In the genomic region with DNA sequence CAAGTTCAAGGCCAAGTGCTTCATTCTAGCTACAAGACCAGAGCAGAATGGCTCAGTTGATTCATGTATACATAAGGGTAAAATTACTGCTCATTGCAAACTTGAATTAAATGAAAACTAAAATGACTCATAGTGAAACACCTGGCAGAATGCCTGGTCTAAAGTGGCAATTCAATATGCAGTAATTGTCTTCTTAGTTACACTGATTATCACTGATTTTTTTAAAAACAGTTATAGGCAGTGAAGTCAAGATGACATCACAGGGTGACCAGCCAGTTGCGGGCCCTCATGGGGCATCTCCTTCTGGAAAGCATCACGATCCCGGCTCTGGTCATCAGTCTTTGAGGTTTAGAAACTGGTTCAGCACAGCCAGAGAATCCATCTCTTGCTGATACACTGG, we compare ENCODE assay signal across 13 cellular contexts.
DNase-seq lines count a peak whose midpoint lies in the region; ATAC-seq and TF ChIP-seq lines count a peak whose summit lies in the region.
"Had no signal": no experiment of that assay in that cellular context is flagged by ENCODE, and none has a peak within 500 bp of the region (broad histone marks: within the 10 kb centered on the region; RNA-seq: fewer than 3 reads in every experiment).

No MANE protein-coding gene starts in this region.

- TF ChIP-seq CTCF in IMR-90 (conservative IDR thresholded peaks at IDR 0.05; ENCODE audit: low read depth, low read length) = no peak
- TF ChIP-seq CTCF in RWPE1 (conservative IDR thresholded peaks at IDR 0.05; ENCODE audit: low read depth) = no peak
- TF ChIP-seq CTCF in fibroblast of the aortic adventitia (IDR thresholded peaks at IDR 0.05; ENCODE audit: insufficient read depth, low read length) = no peak

- H3K56ac ChIP-seq in IMR-90 (ENCODE audit: extremely low read depth, insufficient read depth, low read length) = no peak overlapping the region

- no peak overlapping the region for H3K23ac ChIP-seq in IMR-90 (ENCODE audit: low read depth, low read length)

- no peaks in the 10 kb centered on the region for H3K27me3 ChIP-seq in IMR-90 (ENCODE audit: control insufficient read depth, insufficient read depth, low read length)
- H3K27me3 ChIP-seq: BLaER1 had no signal

- no TSS peak for BruUV-seq in IMR-90 (replicated peaks; lab: Mats Ljungman, UMichigan)

- ATAC-seq in IMR-90 (ENCODE audit: low read depth) (peak; percentile 29), GM18517 (IDR thresholded peaks at IDR 0.05; ENCODE audit: unreplicated experiment) (no peak)
- ATAC-seq in activated CD4-positive, CD25-positive, alpha-beta regulatory T cell treated with anti-CD3 and anti-CD28 coated beads, Interleukin-2, amount 50 U/mL, for 24 hours = no peak
- ATAC-seq: activated T-cell treated with anti-CD3 and anti-CD28 coated beads, Interleukin-2, amount 50 U/mL, for 4 hours had no signal

- no peak overlapping the region for H2BK20ac ChIP-seq in IMR-90 (ENCODE audit: low read depth, low read length)

- intact Hi-C loops in IMR-90 (cut with micrococcal nuclease) = no loop called here

- no peak overlapping the region for H2BK15ac ChIP-seq in IMR-90 (ENCODE audit: low read depth, low read length)

- H3K9ac ChIP-seq in IMR-90 (ENCODE audit: low read depth, low read length) = no peak overlapping the region
- H3K9ac ChIP-seq: BLaER1 had no signal

- H3K9me1 ChIP-seq in IMR-90 (ENCODE audit: insufficient read depth, low read length) = no peaks in the 10 kb centered on the region

- H3K4me3 ChIP-seq in IMR-90 (ENCODE audit: insufficient read depth, low read depth, low read length) (no peak overlapping the region), fibroblast of the aortic adventitia (ENCODE audit: low read depth, low read length) (no peak overlapping the region)
- H3K4me3 ChIP-seq: BLaER1 had no signal

- DNase-seq in Daoy (ENCODE audit: low read depth) (peak; percentile 11), IMR-90 (peak; percentile 60), RWPE1 (ENCODE audit: low spot score) (peak; percentile 4), fibroblast of the aortic adventitia (ENCODE audit: low read depth) (peak; percentile 66), NOMO-1 treated with DMSO at 0.1 percent for 48 hours (lab: John Stamatoyannopoulos, UW; ENCODE audit: unreplicated experiment) (no peak), HEK293T (ENCODE audit: extremely low spot score) (no peak)
- DNase-seq: activated T-cell treated with anti-CD3 and anti-CD28 coated beads, Interleukin-2, amount 50 U/mL, for 4 hours; NCI-H2227 treated with DMSO at 0.1 percent for 48 hours; SIG-M5 had no signal

- WGBS in IMR-90 (ENCODE audit: extremely low coverage in 2 of 2, insufficient read length in 1 of 2), 2 experiments = no CpG with 5 or more reads among the region's 3 CpGs

- H2AK9ac ChIP-seq in IMR-90 (replicated peaks; ENCODE audit: low read depth, low read length, poor library complexity) = no peak overlapping the region

- H4K5ac ChIP-seq in IMR-90 (ENCODE audit: low read depth, low read length) = no peak overlapping the region

- POLR2A ChIA-PET in IMR-90 (lab: Charles Lee; ENCODE audit: unreplicated experiment) = no interaction called here
- POLR2A ChIA-PET in RWPE1 (lab: Yijun Ruan, JAX; ENCODE audit: low non-redundant PET) = no interaction called here
- POLR2A ChIA-PET in HEK293T (lab: Yijun Ruan, JAX) = no interaction called here

- no peak overlapping the region for H3K18ac ChIP-seq in IMR-90 (ENCODE audit: low read depth, low read length)

- H3K4me2 ChIP-seq in IMR-90 (ENCODE audit: low read depth, low read length) = no peak overlapping the region
- H3K4me2 ChIP-seq: BLaER1 had no signal

- no peak overlapping the region for H3K14ac ChIP-seq in IMR-90 (replicated peaks; ENCODE audit: low read depth, low read length)

- in situ Hi-C loops in IMR-90 (cut with MboI; ENCODE audit: low sequenced_read_pairs) = no loop called here

- H4K8ac ChIP-seq in IMR-90 (ENCODE audit: low read depth in 2 of 2, low read length in 2 of 2) = no peak overlapping the region

- no peak overlapping the region for H3K27ac ChIP-seq in IMR-90 (ENCODE audit: insufficient read depth, low read length)
- H3K27ac ChIP-seq in RWPE1 = no peak overlapping the region
- H3K27ac ChIP-seq: BLaER1, VCaP had no signal

- no peak overlapping the region for H2AK5ac ChIP-seq in IMR-90 (ENCODE audit: low read depth, low read length)

- no peaks in the 10 kb centered on the region for H3K36me3 ChIP-seq in IMR-90 (ENCODE audit: control insufficient read depth, insufficient read depth, low read length)
- H3K36me3 ChIP-seq: BLaER1 had no signal

- TF ChIP-seq RAD21 in IMR-90 (IDR thresholded peaks at IDR 0.05; ENCODE audit: low read length) = no peak

- no peak overlapping the region for H2BK5ac ChIP-seq in IMR-90 (ENCODE audit: low read depth, low read length, poor library complexity, severe bottlenecking)

- H3K9me3 ChIP-seq in IMR-90 (ENCODE audit: control insufficient read depth, insufficient read depth, low read length) = no peaks in the 10 kb centered on the region
- H3K9me3 ChIP-seq: BLaER1 had no signal

- no peak overlapping the region for H3K4ac ChIP-seq in IMR-90 (ENCODE audit: low read depth, low read length)

- no peaks in the 10 kb centered on the region for H4K20me1 ChIP-seq in IMR-90 (ENCODE audit: insufficient read depth, low read length)
- H4K20me1 ChIP-seq: BLaER1 had no signal

- no peak overlapping the region for H2AFZ ChIP-seq in IMR-90 (replicated peaks; ENCODE audit: low read length, poor library complexity)

- H2BK120ac ChIP-seq in IMR-90 (ENCODE audit: low read depth, low read length) = no peak overlapping the region

- no peak overlapping the region for H4K91ac ChIP-seq in IMR-90 (ENCODE audit: insufficient read depth, low read depth, low read length)

- peaks cover 2% of the 10 kb centered on the region; the same call in 1 of the 2 replicates for H3K4me1 ChIP-seq in IMR-90 (ENCODE audit: control insufficient read depth, insufficient read depth, low read length)
- H3K4me1 ChIP-seq: BLaER1 had no signal

- H3K79me1 ChIP-seq in IMR-90 (ENCODE audit: low read depth in 1 of 2, low read length in 2 of 2) = no peaks in the 10 kb centered on the region

- CTCF ChIA-PET in IMR-90 (lab: Yijun Ruan, JAX) (no interaction called here), RWPE1 (lab: Yijun Ruan, JAX) (no interaction called here), HEK293T (lab: Yijun Ruan, JAX) (no interaction called here)

- TF ChIP-seq POLR2A in IMR-90 (IDR thresholded peaks at IDR 0.05; ENCODE audit: low read depth, low read length) = no peak

- dilution Hi-C loops in IMR-90 (cut with HindIII; ENCODE audit: low sequenced_read_pairs, unreplicated experiment) = no loop called here

TF ChIP-seq in IMR-90, 13 proteins besides CTCF, POLR2A, EP300 and RAD21:
- TF ChIP-seq CEBPB (IDR thresholded peaks at IDR 0.05; ENCODE audit: low read depth, low read length) (no peak), BHLHE40 (IDR thresholded peaks at IDR 0.05; ENCODE audit: low read depth, low read length) (no peak), RFX5 (IDR thresholded peaks at IDR 0.05; ENCODE audit: low read depth, low read length) (no peak), FOS (IDR thresholded peaks at IDR 0.05; ENCODE audit: low read depth, low read length) (no peak)
- TF ChIP-seq, protein P1, sequence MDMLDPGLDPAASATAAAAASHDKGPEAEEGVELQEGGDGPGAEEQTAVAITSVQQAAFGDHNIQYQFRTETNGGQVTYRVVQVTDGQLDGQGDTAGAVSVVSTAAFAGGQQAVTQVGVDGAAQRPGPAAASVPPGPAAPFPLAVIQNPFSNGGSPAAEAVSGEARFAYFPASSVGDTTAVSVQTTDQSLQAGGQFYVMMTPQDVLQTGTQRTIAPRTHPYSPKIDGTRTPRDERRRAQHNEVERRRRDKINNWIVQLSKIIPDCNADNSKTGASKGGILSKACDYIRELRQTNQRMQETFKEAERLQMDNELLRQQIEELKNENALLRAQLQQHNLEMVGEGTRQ (IDR thresholded peaks at IDR 0.05; ENCODE audit: low read depth, low read length) = no peak

TF ChIP-seq in HEK293T, 16 proteins besides CTCF, POLR2A, EP300 and RAD21:
- TF ChIP-seq, protein P2, sequence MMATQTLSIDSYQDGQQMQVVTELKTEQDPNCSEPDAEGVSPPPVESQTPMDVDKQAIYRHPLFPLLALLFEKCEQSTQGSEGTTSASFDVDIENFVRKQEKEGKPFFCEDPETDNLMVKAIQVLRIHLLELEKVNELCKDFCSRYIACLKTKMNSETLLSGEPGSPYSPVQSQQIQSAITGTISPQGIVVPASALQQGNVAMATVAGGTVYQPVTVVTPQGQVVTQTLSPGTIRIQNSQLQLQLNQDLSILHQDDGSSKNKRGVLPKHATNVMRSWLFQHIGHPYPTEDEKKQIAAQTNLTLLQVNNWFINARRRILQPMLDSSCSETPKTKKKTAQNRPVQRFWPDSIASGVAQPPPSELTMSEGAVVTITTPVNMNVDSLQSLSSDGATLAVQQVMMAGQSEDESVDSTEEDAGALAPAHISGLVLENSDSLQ (IDR thresholded peaks at IDR 0.05) = no peak
- TF ChIP-seq FOXK2 (IDR thresholded peaks at IDR 0.05) (no peak), FOXM1 (IDR thresholded peaks at IDR 0.05; ENCODE audit: borderline replicate concordance) (no peak), SUZ12 (IDR thresholded peaks at IDR 0.05) (no peak), ZNF384 (IDR thresholded peaks at IDR 0.05) (no peak), TARDBP (IDR thresholded peaks at IDR 0.05) (no peak), FOXA1 (IDR thresholded peaks at IDR 0.05) (no peak), NFRKB (IDR thresholded peaks at IDR 0.05) (no peak)

Comparison
In these comparisons a context has a peak if more than half of its experiments do, and no peak if none do; other contexts are left out.
1. DNase-seq: peak in Daoy (single experiment), IMR-90 (single experiment), RWPE1 (single experiment) and fibroblast of the aortic adventitia (single experiment); none in NOMO-1 treated with DMSO at 0.1 percent for 48 hours (single experiment) and HEK293T (single experiment).